9 cellular contexts compared by ENCODE assay signal in the genomic region with DNA sequence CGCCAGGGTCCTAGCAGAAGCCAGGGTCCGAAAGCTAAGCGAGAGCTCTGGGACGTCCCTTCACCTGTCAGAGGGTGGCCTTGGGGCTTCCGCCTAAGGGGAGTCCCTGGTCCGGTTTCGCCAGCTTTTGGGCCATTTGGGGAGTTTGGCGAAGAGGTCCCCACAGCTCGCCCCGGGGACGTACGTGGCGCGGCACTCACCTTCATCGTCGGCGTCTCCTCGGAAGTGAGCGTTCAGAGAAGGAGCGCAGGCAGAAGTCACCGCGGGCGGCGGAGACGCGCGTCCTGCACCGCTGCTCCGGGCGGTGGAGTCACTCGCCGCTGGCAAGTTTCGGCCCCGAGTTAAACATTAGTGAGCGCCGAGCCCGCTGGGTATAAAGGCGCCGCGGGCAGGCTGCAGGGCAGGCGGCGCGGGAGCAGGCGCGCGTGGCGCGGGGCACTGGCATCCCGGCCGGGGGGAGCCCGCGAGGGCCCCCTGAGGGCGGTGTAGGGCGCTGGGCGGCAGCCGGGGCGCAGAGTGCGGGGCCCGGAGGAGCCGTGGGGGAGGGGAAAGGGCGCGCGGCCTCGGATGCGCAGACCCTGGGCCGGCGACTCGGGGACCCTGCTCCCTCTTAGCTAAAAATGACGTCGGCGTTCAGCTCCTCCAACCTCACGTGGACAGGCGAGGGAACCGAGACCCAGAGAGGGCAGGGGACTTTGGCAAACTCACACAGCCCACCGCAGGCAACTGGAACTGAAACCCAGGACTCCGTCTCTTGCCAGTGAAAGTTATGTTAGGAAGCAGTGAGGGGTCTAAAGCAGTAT. TPM values are rescaled to one million over a fixed set of nuclear protein-coding genes. Genes with fewer than 3 reads are reported as not detected.
DNase-seq lines count a peak whose midpoint lies in the region; ATAC-seq, FAIRE-seq and TF ChIP-seq lines count a peak whose summit lies in the region.
"Had no signal": no experiment of that assay in that cellular context is flagged by ENCODE, and none has a peak within 500 bp of the region (broad histone marks: within the 10 kb centered on the region; RNA-seq: fewer than 3 reads in every experiment).

TSS of gene DPP4 (minus strand) at position 440 of the 803 bp plus-strand sequence. CDS start at position 206, 234 bp downstream.

- 0% methylated on average over 7 of the region's 76 CpGs for WGBS in right lobe of liver (ENCODE audit: insufficient coverage, low coverage, low lambda C conversion rate, missing lambda C conversion rate)

- no peak within 1 kb of the TSS for H3K27ac ChIP-seq in CD4-positive, CD25-positive, alpha-beta regulatory T cell (ENCODE audit: insufficient read depth, low read length, poor library complexity, severe bottlenecking)
- peak within 1 kb of the TSS; percentile 65 to 90 (median 86) for H3K27ac ChIP-seq in right lobe of liver

- peak; percentile 80 for ATAC-seq in CD4-positive, CD25-positive, alpha-beta regulatory T cell (ENCODE audit: low read depth in 2 of 2)
- ATAC-seq in HG03342 (IDR thresholded peaks at IDR 0.05; ENCODE audit: unreplicated experiment) (peak; percentile 86), right lobe of liver (peak; percentile 92 to 97 (median 95))

- H3K4me1 Mint-ChIP-seq in CD4-positive, CD25-positive, alpha-beta regulatory T cell: peaks cover 10 to 57% (median 27%) of the 10 kb centered on the region in 4 donors

- peaks cover 2 to 4% of the 10 kb centered on the region in 2 experiments for H3K9me3 ChIP-seq in CD4-positive, CD25-positive, alpha-beta regulatory T cell (ENCODE audit: control insufficient read depth in 2 of 2, low read length in 2 of 2)
- H3K9me3 ChIP-seq in right lobe of liver: no peaks in the 10 kb centered on the region

- intact Hi-C loops in T-helper 2 cell treated with Interferon-gamma antibody and Interleukin-4, amounts not matched to agents 100 ng/mL and 5 ng/mL, for 36 hours (cut with micrococcal nuclease): loop anchor here (1.0 to 10.0 kb wide), 5 partner anchors 45 to 839 kb away; partner anchors contain the start of gene IFIH1
- intact Hi-C loops in right lobe of liver (cut with DNase I): no loop called here

- no peaks in the 10 kb centered on the region for H3K27me3 Mint-ChIP-seq in CD4-positive, CD25-positive, alpha-beta regulatory T cell

- H3K4me3 ChIP-seq in CD4-positive, CD25-positive, alpha-beta regulatory T cell (ENCODE audit: low read depth, low read length): peak within 1 kb of the TSS; percentile 78
- H3K4me3 ChIP-seq in right lobe of liver: peak within 1 kb of the TSS; percentile 58 to 70 (median 68)

- H3K4me3 Mint-ChIP-seq in CD4-positive, CD25-positive, alpha-beta regulatory T cell: peak within 1 kb of the TSS; percentile 93 to 100 (median 98)

- no peaks in the 10 kb centered on the region for H3K27me3 ChIP-seq in CD4-positive, CD25-positive, alpha-beta regulatory T cell (ENCODE audit: control insufficient read depth, insufficient read depth, low read length)
- no peaks in the 10 kb centered on the region for H3K27me3 ChIP-seq in right lobe of liver

- H3K27ac Mint-ChIP-seq in CD4-positive, CD25-positive, alpha-beta regulatory T cell: peak within 1 kb of the TSS; percentile 87 to 96 (median 92)

- H3K4me1 ChIP-seq in CD4-positive, CD25-positive, alpha-beta regulatory T cell (ENCODE audit: control insufficient read depth, insufficient read depth, low read length, poor library complexity, severe bottlenecking): peaks cover 38% of the 10 kb centered on the region
- H3K4me1 ChIP-seq in right lobe of liver: peaks cover 0 to 9% (median 0%) of the 10 kb centered on the region in 4 donors

- H3K36me3 ChIP-seq in CD4-positive, CD25-positive, alpha-beta regulatory T cell (ENCODE audit: control insufficient read depth, insufficient read depth, low read length): no peaks in the 10 kb centered on the region
- H3K36me3 ChIP-seq in right lobe of liver: no peaks in the 10 kb centered on the region

- peak; percentile 82 for TF ChIP-seq POLR2A in right lobe of liver (IDR thresholded peaks at IDR 0.05)

- peaks cover 8% of the 10 kb centered on the region for H3K36me3 Mint-ChIP-seq in CD4-positive, CD25-positive, alpha-beta regulatory T cell

- peaks cover 0 to 9% (median 2%) of the 10 kb centered on the region in 7 donors for H3K9me3 Mint-ChIP-seq in CD4-positive, CD25-positive, alpha-beta regulatory T cell

- FAIRE-seq in GM19239 (lab: Jason Lieb, UNC): peak; percentile 95
- FAIRE-seq: TTC549 had no signal

- TF ChIP-seq CTCF in right lobe of liver (IDR thresholded peaks at IDR 0.05): peak in 1 of 4 donors; percentile 15

- DNase-seq in CD4-positive, CD25-positive, alpha-beta regulatory T cell: peak; percentile 20 to 76 (median 59)
- DNase-seq in GM19239 (ENCODE audit: insufficient read length, low spot score) (peak; percentile 86), right lobe of liver (peak; percentile 78 to 88 (median 86)), globus pallidus (ENCODE audit: low spot score) (no peak)
- DNase-seq in central memory CD4-positive, alpha-beta T cell: peak; percentile 51
- DNase-seq in stimulated activated CD8-positive, alpha-beta memory T cell treated with anti-CD3 and anti-CD28 coated beads, Interleukin-15, amount 100 ng/mL, for 1 hour (ENCODE audit: low read depth): peak; percentile 20

RNA-seq across cellular contexts. Expression of gene DPP4, which starts in this region (rescaled TPM):
- total RNA-seq in CD4-positive, CD25-positive, alpha-beta regulatory T cell: 12.6 TPM
- 10 to 100 TPM; 22.3 to 40.8 (median 29.9) TPM for polyA plus RNA-seq in CD4-positive, CD25-positive, alpha-beta regulatory T cell
- 137 and 138 TPM in 2 replicates for total RNA-seq in T-helper 2 cell treated with Interferon-gamma antibody and Interleukin-4, amounts not matched to agents 100 ng/mL and 5 ng/mL, for 36 hours
- 10 to 100 TPM; 17.8 to 39.8 (median 26.3) TPM for total RNA-seq in right lobe of liver
